ENCODE assay signal across 13 cellular contexts in the genomic region with DNA sequence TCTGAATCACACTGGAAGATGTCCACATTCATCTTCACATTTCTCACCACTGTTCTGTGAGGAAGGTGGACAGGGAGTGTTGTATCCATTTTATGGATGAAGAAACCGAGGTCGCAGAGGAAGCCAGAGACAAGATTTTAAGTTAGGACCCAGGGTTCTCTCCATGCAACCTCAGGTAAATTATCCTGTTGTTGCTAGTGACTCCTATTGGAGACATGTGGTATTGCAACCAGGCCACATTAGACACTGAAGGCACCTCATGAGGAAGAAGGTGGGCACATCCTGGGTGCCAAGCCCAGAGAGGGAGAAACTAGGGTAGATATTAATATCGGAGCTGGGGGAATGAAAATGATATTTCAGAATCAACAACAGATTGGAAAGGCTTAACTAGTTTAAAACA. TPM values are rescaled to one million over a fixed set of nuclear protein-coding genes. Genes with fewer than 3 reads are reported as not detected.
DNase-seq lines count a peak whose midpoint lies in the region; ATAC-seq and TF ChIP-seq lines count a peak whose summit lies in the region.
"Had no signal": no experiment of that assay in that cellular context is flagged by ENCODE, and none has a peak within 500 bp of the region (broad histone marks: within the 10 kb centered on the region; RNA-seq: fewer than 3 reads in every experiment).

No MANE protein-coding gene starts in this region.

- H3K36me3 Mint-ChIP-seq in chondrocyte (ENCODE audit: low read depth) = peaks cover 2% of the 10 kb centered on the region
- H3K36me3 Mint-ChIP-seq: IgD-negative memory B cell had no signal

- H3K4me3 Mint-ChIP-seq in chondrocyte (ENCODE audit: unreplicated experiment) = no peak overlapping the region

- H3K9me3 ChIP-seq in parathyroid adenoma (ENCODE audit: control insufficient read depth, low read length) = no peaks in the 10 kb centered on the region

- H3K9ac ChIP-seq in parathyroid adenoma = no peak overlapping the region

- H2AFZ ChIP-seq in parathyroid adenoma = no peak overlapping the region

- no peak overlapping the region for H3K4me3 ChIP-seq in parathyroid adenoma (ENCODE audit: low read depth, low read length)
- H3K4me3 ChIP-seq: body of pancreas, heart right ventricle had no signal

- no peaks in the 10 kb centered on the region for H3K79me2 ChIP-seq in parathyroid adenoma

- no peak overlapping the region for H3K27ac Mint-ChIP-seq in chondrocyte (ENCODE audit: unreplicated experiment)

- peaks cover 39% of the 10 kb centered on the region for H3K27me3 Mint-ChIP-seq in chondrocyte (ENCODE audit: low read depth)

- no peaks in the 10 kb centered on the region for H3K4me1 ChIP-seq in parathyroid adenoma

- peaks cover 10% of the 10 kb centered on the region for H3K9me3 Mint-ChIP-seq in chondrocyte (ENCODE audit: low read depth)

- H3K4me1 Mint-ChIP-seq in chondrocyte (ENCODE audit: low read depth) = peaks cover 3% of the 10 kb centered on the region

- peaks cover 5% of the 10 kb centered on the region for H3K27me3 ChIP-seq in parathyroid adenoma (ENCODE audit: control insufficient read depth, insufficient read depth, low read length)

- no peaks in the 10 kb centered on the region for H3K36me3 ChIP-seq in parathyroid adenoma (ENCODE audit: control insufficient read depth, insufficient read depth, low read length)
- H3K36me3 ChIP-seq: heart right ventricle had no signal

- intact Hi-C loops in left ventricle myocardium superior (cut with micrococcal nuclease) = loop anchor here (10.0 kb wide), 1 partner anchor 82 kb away; the partner anchor contains the start of gene GOSR2

- H3K27ac ChIP-seq in parathyroid adenoma = no peak overlapping the region
- H3K27ac ChIP-seq: body of pancreas, heart right ventricle had no signal

- ATAC-seq in GM18519 (IDR thresholded peaks at IDR 0.05; ENCODE audit: low FRiP score, unreplicated experiment) (no peak), left ventricle myocardium superior (no peak)
- ATAC-seq: body of pancreas, heart right ventricle had no signal

- peak; percentile 43 for DNase-seq in ELR (ENCODE audit: low read depth)
- DNase-seq in KBM-7 = peak; percentile 27
- no peak for DNase-seq in chondrocyte (ENCODE audit: low spot score)
- DNase-seq in NCI-H69 (lab: John Stamatoyannopoulos, UW) = no peak
- DNase-seq in left ventricle myocardium superior = no peak
- DNase-seq: activated CD8-positive, alpha-beta memory T cell treated with anti-CD3 and anti-CD28 coated beads, Interleukin-2, amount 50 U/mL, for 48 hours; body of pancreas; heart right ventricle; stimulated activated CD4-positive, alpha-beta T cell treated with anti-CD3 and anti-CD28 coated beads, Interleukin-2, amount 100 ng/mL, for 24 hours had no signal

- in situ Hi-C loops in KBM-7 (cut with MboI; ENCODE audit: low pct_unique_long_range_greater_than_20kb, low sequenced_read_pairs) = no loop called here

- peak; percentile 69 for TF ChIP-seq CTCF in chondrocyte (IDR thresholded peaks at IDR 0.05)
- TF ChIP-seq CTCF in parathyroid adenoma (IDR thresholded peaks at IDR 0.05) = peak; percentile 23

- H3K4me2 ChIP-seq in parathyroid adenoma (ENCODE audit: low read length) = no peak overlapping the region

RNA-seq across cellular contexts. Expression of gene WNT9B, which starts 8.5 kb away (rescaled TPM):
- total RNA-seq in chondrocyte = not detected in 3 replicates
- total RNA-seq in left ventricle myocardium superior = 0.42 TPM
- total RNA-seq: body of pancreas, NCI-H460 had no signal

RNA-seq across cellular contexts. Expression of gene WNT3, which starts 24.3 kb away (rescaled TPM):
- total RNA-seq in chondrocyte (4.1 to 5.2 TPM (median 4.9 TPM) in 3 replicates), left ventricle myocardium superior (0.92 TPM)

Comparison
In these comparisons a context has a peak if more than half of its experiments do, and no peak if none do; other contexts are left out.
1. DNase-seq: peak in ELR (single experiment) and KBM-7 (single experiment); none in chondrocyte (single experiment), NCI-H69 (single experiment) and left ventricle myocardium superior (single experiment).